8 cellular contexts compared by ENCODE assay signal in the genomic region with DNA sequence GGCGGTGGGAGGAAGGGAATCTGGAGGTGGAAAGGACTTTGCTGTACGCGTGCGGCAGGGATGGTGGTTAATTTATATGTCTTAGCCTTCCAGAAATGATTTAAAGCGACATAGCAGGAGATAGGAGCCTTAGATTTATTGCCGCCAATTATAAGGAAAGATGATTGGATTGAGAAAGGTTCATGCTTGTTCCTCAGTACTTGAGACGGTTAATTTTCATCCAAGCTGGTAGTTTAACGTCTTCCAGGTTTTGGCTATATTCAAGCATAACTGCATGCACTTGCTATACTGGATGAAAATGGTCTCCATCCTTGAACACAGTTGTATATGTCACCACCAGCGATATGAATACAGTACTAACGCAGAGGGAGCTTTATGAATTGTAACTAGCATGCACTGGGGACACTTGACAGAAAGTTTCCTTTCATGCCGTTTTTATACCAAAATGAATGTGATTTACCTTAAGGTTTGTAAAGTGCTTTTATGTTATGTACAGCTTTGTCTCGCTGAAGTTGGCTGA. TPM values are rescaled to one million over a fixed set of nuclear protein-coding genes. Genes with fewer than 3 reads are reported as not detected.
DNase-seq lines count a peak whose midpoint lies in the region; ATAC-seq and TF ChIP-seq lines count a peak whose summit lies in the region.

No MANE protein-coding gene starts in this region.

- no peaks in the 10 kb centered on the region for H4K20me1 ChIP-seq in BLaER1 treated with 17β-estradiol and CSF1 and Interleukin-3, amounts not matched to agents 10 nM and 100 nM

- H3K36me3 Mint-ChIP-seq in nephron progenitor cell (ENCODE audit: low read depth) = peaks cover 10% of the 10 kb centered on the region

- peaks cover 22% of the 10 kb centered on the region for H3K27me3 Mint-ChIP-seq in nephron progenitor cell (ENCODE audit: low read depth, poor library complexity)

- H3K4me1 Mint-ChIP-seq in nephron progenitor cell = peaks cover 27% of the 10 kb centered on the region

- H3K9ac ChIP-seq in BLaER1 treated with 17β-estradiol and CSF1 and Interleukin-3, amounts not matched to agents 10 nM and 100 nM = peak overlapping the region; percentile 77 to 88 (median 82)

- no peak for TF ChIP-seq POLR2A in NB4 (IDR thresholded peaks at IDR 0.05; ENCODE audit: extremely low read depth, insufficient read length)

- peaks cover 14 to 33% (median 21%) of the 10 kb centered on the region in 11 experiments; a peak in 21 of 22 replicates for H3K36me3 ChIP-seq in BLaER1 treated with 17β-estradiol and CSF1 and Interleukin-3, amounts not matched to agents 10 nM and 100 nM

- peak overlapping the region; percentile 47 to 87 (median 84) for H3K27ac ChIP-seq in BLaER1 treated with 17β-estradiol and CSF1 and Interleukin-3, amounts not matched to agents 10 nM and 100 nM
- peak overlapping the region; percentile 56 to 99 (median 90) for H3K27ac ChIP-seq in dorsolateral prefrontal cortex

- no peaks in the 10 kb centered on the region for H3K9me3 ChIP-seq in BLaER1 treated with 17β-estradiol and CSF1 and Interleukin-3, amounts not matched to agents 10 nM and 100 nM (replicated peaks in 1 of 11)

- peak overlapping the region; percentile 84 to 98 (median 91) for H3K4me2 ChIP-seq in BLaER1 treated with 17β-estradiol and CSF1 and Interleukin-3, amounts not matched to agents 10 nM and 100 nM

- peak overlapping the region; percentile 62 to 81 (median 71) for H3K4me3 ChIP-seq in BLaER1 treated with 17β-estradiol and CSF1 and Interleukin-3, amounts not matched to agents 10 nM and 100 nM
- H3K4me3 ChIP-seq in NB4 (ENCODE audit: low read depth, low read length) = peak overlapping the region; percentile 88
- H3K4me3 ChIP-seq in dorsolateral prefrontal cortex = peak overlapping the region; percentile 50 to 98 (median 84)

- H3K27ac Mint-ChIP-seq in nephron progenitor cell = peak overlapping the region; percentile 97

- peak; percentile 28 for DNase-seq in NB4 (ENCODE audit: low read depth)
- DNase-seq in dorsolateral prefrontal cortex = no peak
- DNase-seq in nephron progenitor cell = no peak
- no peak for DNase-seq in NCI-H82 (lab: John Stamatoyannopoulos, UW)

- intact Hi-C loops in dorsolateral prefrontal cortex (cut with DNase I) = loop anchor here (1.0 kb wide), 2 partner anchors 8 to 11 kb away; a partner anchor contains a TSS

- ATAC-seq in GM18519 (IDR thresholded peaks at IDR 0.05; ENCODE audit: low FRiP score, unreplicated experiment) (no peak), GM21576 (IDR thresholded peaks at IDR 0.05; ENCODE audit: unreplicated experiment) (no peak), HG02678 (IDR thresholded peaks at IDR 0.05; ENCODE audit: unreplicated experiment) (no peak)

- TF ChIP-seq CTCF in NB4 (IDR thresholded peaks at IDR 0.05; ENCODE audit: low read depth, low read length) (no peak), dorsolateral prefrontal cortex (IDR thresholded peaks at IDR 0.05 in 54 of 56, conservative IDR thresholded peaks at IDR 0.05 in 2 of 56; ENCODE audit: low read depth in 1 of 56, partially characterized antibody in 56 of 56) (no peak), nephron progenitor cell (IDR thresholded peaks at IDR 0.05) (no peak)

- H3K27me3 ChIP-seq in BLaER1 treated with 17β-estradiol and CSF1 and Interleukin-3, amounts not matched to agents 10 nM and 100 nM = no peaks in the 10 kb centered on the region
- H3K27me3 ChIP-seq in dorsolateral prefrontal cortex = no peaks in the 10 kb centered on the region

- peaks cover 26 to 33% (median 30%) of the 10 kb centered on the region in 10 experiments for H3K4me1 ChIP-seq in BLaER1 treated with 17β-estradiol and CSF1 and Interleukin-3, amounts not matched to agents 10 nM and 100 nM

- no peaks in the 10 kb centered on the region for H3K9me3 Mint-ChIP-seq in nephron progenitor cell

- peak overlapping the region; percentile 98 for H3K4me3 Mint-ChIP-seq in nephron progenitor cell

RNA-seq across cellular contexts. Expression of a gene that starts 0.6 kb away (rescaled TPM):
- 10 to 100 TPM in 64 of 120 experiments, 1 to 10 TPM in 56; 6.3 to 16.0 (median 10.2) TPM for total RNA-seq in dorsolateral prefrontal cortex

RNA-seq across cellular contexts. Expression of a gene that starts 8.1 kb away (rescaled TPM):
- 100 to 1,000 TPM; 169 to 394 (median 287) TPM for total RNA-seq in dorsolateral prefrontal cortex

RNA-seq across cellular contexts. Expression of a gene that starts 18.4 kb away (rescaled TPM):
- total RNA-seq in dorsolateral prefrontal cortex = under 1 TPM in 3 of 120 experiments, not detected in 117; 0.20 to 0.22 (median 0.21) TPM

RNA-seq across cellular contexts. Expression of a gene that starts 41.5 kb away (rescaled TPM):
- total RNA-seq in dorsolateral prefrontal cortex = 1 to 10 TPM in 36 of 120 experiments, under 1 TPM in 73, not detected in 11; 0.19 to 3.9 (median 0.75) TPM
